ENCODE assay signal across 10 cellular contexts in the genomic region with DNA sequence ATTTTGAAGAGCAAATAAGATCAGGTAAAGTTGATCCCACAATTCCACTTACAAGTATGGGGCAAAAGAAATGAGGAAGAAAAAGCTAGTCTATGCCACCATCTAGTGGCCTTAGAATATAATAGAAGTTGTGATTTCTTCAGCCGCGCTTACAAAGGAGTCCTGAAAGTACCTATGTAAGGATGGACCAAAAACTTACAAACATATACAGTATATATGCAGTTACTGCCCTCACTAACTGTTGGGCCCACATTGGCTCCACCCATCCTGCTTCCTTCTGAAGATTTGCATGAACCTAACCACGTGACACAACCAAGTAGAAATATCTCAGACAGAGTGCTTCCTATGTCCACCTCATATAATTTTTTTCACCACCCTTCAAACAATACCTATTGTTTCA. TPM values are rescaled to one million over a fixed set of nuclear protein-coding genes. Genes with fewer than 3 reads are reported as not detected.
DNase-seq lines count a peak whose midpoint lies in the region; ATAC-seq, FAIRE-seq and TF ChIP-seq lines count a peak whose summit lies in the region.
"Had no signal": no experiment of that assay in that cellular context is flagged by ENCODE, and none has a peak within 500 bp of the region (broad histone marks: within the 10 kb centered on the region; RNA-seq: fewer than 3 reads in every experiment).

No MANE protein-coding gene starts in this region.

- no peaks in the 10 kb centered on the region for H3K36me3 Mint-ChIP-seq in MCF 10A (ENCODE audit: insufficient read depth, unreplicated experiment)

- H3K9me3 Mint-ChIP-seq in MCF 10A (ENCODE audit: unreplicated experiment): no peaks in the 10 kb centered on the region

- H3K27ac Mint-ChIP-seq in MCF 10A (ENCODE audit: low read depth, unreplicated experiment): no peak overlapping the region

- no peak overlapping the region for H3K27ac ChIP-seq in gastroesophageal sphincter

- H3K27me3 Mint-ChIP-seq in MCF 10A (ENCODE audit: insufficient read depth, unreplicated experiment): no peaks in the 10 kb centered on the region

- no peak for FAIRE-seq in HTR-8/SVneo (lab: Jason Lieb, UNC)
- FAIRE-seq: colon had no signal

- POLR2A ChIA-PET in MCF 10A (lab: Yijun Ruan, JAX): no interaction called here

- H3K4me1 Mint-ChIP-seq in MCF 10A (ENCODE audit: insufficient read depth, unreplicated experiment): no peaks in the 10 kb centered on the region

- no peaks in the 10 kb centered on the region for H3K4me1 ChIP-seq in gastroesophageal sphincter

- H3K27me3 ChIP-seq in gastroesophageal sphincter: no peaks in the 10 kb centered on the region

- peak; percentile 75 for ATAC-seq in GM21717 (IDR thresholded peaks at IDR 0.05; ENCODE audit: unreplicated experiment)
- ATAC-seq in gastroesophageal sphincter: no peak

- no peak for TF ChIP-seq POLR2A in gastroesophageal sphincter (IDR thresholded peaks at IDR 0.05)

- peak; percentile 64 for DNase-seq in SIG-M5 treated with dmso at 0.1 percent for 504 hours (lab: John Stamatoyannopoulos, UW; ENCODE audit: unreplicated experiment)
- DNase-seq in SIG-M5 (lab: John Stamatoyannopoulos, UW): no peak
- peak; percentile 22 for DNase-seq in HTR-8/SVneo (ENCODE audit: insufficient read length, low spot score)
- peak; percentile 81 for DNase-seq in NCI-H82 (lab: John Stamatoyannopoulos, UW)
- peak; percentile 78 for DNase-seq in MCF 10A (ENCODE audit: unreplicated experiment)
- peak; percentile 61 for DNase-seq in medulla oblongata (ENCODE audit: extremely low spot score)

- WGBS in gastroesophageal sphincter (ENCODE audit: low coverage in 1 of 2), 2 donors: 4 to 10% methylated on average over 2 to 3 of the region's 3 CpGs

- H3K9me3 ChIP-seq in gastroesophageal sphincter: no peaks in the 10 kb centered on the region

- no TSS peak for BruUV-seq in MCF 10A (replicated peaks; lab: Mats Ljungman, UMichigan)

- no peak overlapping the region for H3K4me3 Mint-ChIP-seq in MCF 10A (ENCODE audit: unreplicated experiment)

- CTCF ChIA-PET in MCF 10A (lab: Yijun Ruan, JAX): interaction anchor here (0.6 to 1.4 kb wide), 7 partner anchors 10 to 729 kb away, joined by 3 to 8 read pairs (median 3); no protein-coding TSS in a partner anchor

- H3K4me3 ChIP-seq in gastroesophageal sphincter: no peak overlapping the region

- TF ChIP-seq CTCF in MCF 10A (IDR thresholded peaks at IDR 0.05; ENCODE audit: unreplicated experiment) (peak; percentile 53), gastroesophageal sphincter (IDR thresholded peaks at IDR 0.05) (peak in 2 of 4 experiments; percentile 17 to 34)

- H3K36me3 ChIP-seq in gastroesophageal sphincter: no peaks in the 10 kb centered on the region

- intact Hi-C loops in MCF 10A (cut with micrococcal nuclease): loop anchor here (1.0 to 5.0 kb wide), 4 partner anchors 61 to 505 kb away; no protein-coding TSS in a partner anchor

- no peak for TF ChIP-seq EP300 in gastroesophageal sphincter (IDR thresholded peaks at IDR 0.05)

RNA-seq across cellular contexts. Expression of a gene that starts 11.7 kb away (rescaled TPM):
- total RNA-seq in MCF 10A (2022) (not detected in 2 replicates), gastroesophageal sphincter (not detected)
- total RNA-seq: subcutaneous adipose tissue had no signal
